Comparison of ENCODE assay signal across 9 cellular contexts in genomic region chr9:131762356-131762932, GRCh38. TPM values are rescaled to one million over a fixed set of nuclear protein-coding genes. Genes with fewer than 3 reads are reported as not detected.
DNase-seq lines count a peak whose midpoint lies in the region; ATAC-seq and TF ChIP-seq lines count a peak whose summit lies in the region.
"Had no signal": no experiment of that assay in that cellular context is flagged by ENCODE, and none has a peak within 500 bp of the region (broad histone marks: within the 10 kb centered on the region; RNA-seq: fewer than 3 reads in every experiment).

No MANE protein-coding gene starts in this region.

- no peak overlapping the region for H4K8ac ChIP-seq in IMR-90 (ENCODE audit: low read depth in 2 of 2, low read length in 2 of 2)

- H2AK9ac ChIP-seq in IMR-90 (replicated peaks; ENCODE audit: low read depth, low read length, poor library complexity) = peak overlapping the region; percentile 66

- no peak overlapping the region for H3K14ac ChIP-seq in IMR-90 (replicated peaks; ENCODE audit: low read depth, low read length)

- H3K79me1 ChIP-seq in IMR-90 (ENCODE audit: low read depth in 1 of 2, low read length in 2 of 2) = no peaks in the 10 kb centered on the region

- no peak overlapping the region for H3K4me3 Mint-ChIP-seq in activated T-helper 17 cell treated with anti-CD3 and anti-CD28 coated beads, Interleukin-2, amount 50 U/mL, for 72 hours
- H3K4me3 Mint-ChIP-seq: activated naive CD4-positive, alpha-beta T cell treated with anti-CD3 and anti-CD28 coated beads, Interleukin-2, amount 50 U/mL, for 24 hours had no signal

- no peak overlapping the region for H2BK15ac ChIP-seq in IMR-90 (ENCODE audit: low read depth, low read length)

- ATAC-seq in DND-41 (ENCODE audit: insufficient read depth, low read depth) (peak; percentile 97), IMR-90 (ENCODE audit: low read depth) (peak; percentile 98), GM18519 (IDR thresholded peaks at IDR 0.05; ENCODE audit: low FRiP score, unreplicated experiment) (no peak)
- ATAC-seq in activated T-helper 17 cell treated with anti-CD3 and anti-CD28 coated beads, Interleukin-2, amount 50 U/mL, for 72 hours (replicated peaks) = peak; percentile 82

- H3K27me3 Mint-ChIP-seq in activated T-helper 17 cell treated with anti-CD3 and anti-CD28 coated beads, Interleukin-2, amount 50 U/mL, for 72 hours = peaks cover 11% of the 10 kb centered on the region

- POLR2A ChIA-PET in IMR-90 (lab: Charles Lee; ENCODE audit: unreplicated experiment) (no interaction called here), RWPE1 (lab: Yijun Ruan, JAX; ENCODE audit: low non-redundant PET) (no interaction called here)

- H3K56ac ChIP-seq in IMR-90 (ENCODE audit: extremely low read depth, insufficient read depth, low read length) = no peak overlapping the region

- no peak overlapping the region for H3K4ac ChIP-seq in IMR-90 (ENCODE audit: low read depth, low read length)

- no peak overlapping the region for H4K91ac ChIP-seq in IMR-90 (ENCODE audit: insufficient read depth, low read depth, low read length)

- no TSS peak for BruUV-seq in IMR-90 (replicated peaks; lab: Mats Ljungman, UMichigan)

- H3K36me3 ChIP-seq in DND-41 (ENCODE audit: insufficient read depth, low read length) = no peaks in the 10 kb centered on the region
- H3K36me3 ChIP-seq in IMR-90 (ENCODE audit: control insufficient read depth, insufficient read depth, low read length) = no peaks in the 10 kb centered on the region
- no peaks in the 10 kb centered on the region for H3K36me3 ChIP-seq in testis (ENCODE audit: low read depth, missing control alignments)

- TF ChIP-seq POLR2A in IMR-90 (IDR thresholded peaks at IDR 0.05; ENCODE audit: low read depth, low read length) = 0 out of 2 replicates have a peak, but pooled peaks have one; percentile 37
- no peak for TF ChIP-seq POLR2A in testis (IDR thresholded peaks at IDR 0.05)

- 17% methylated on average over 7 of the region's 38 CpGs; no CpG with 5 or more reads in 1 of the 2 experiments for WGBS in IMR-90 (ENCODE audit: extremely low coverage in 2 of 2, insufficient read length in 1 of 2), 2 experiments
- 6 to 8% methylated on average over 13 to 35 of the region's 38 CpGs for WGBS in testis, 2 donors

- no peak overlapping the region for H4K5ac ChIP-seq in IMR-90 (ENCODE audit: low read depth, low read length)

- H3K4me1 Mint-ChIP-seq in activated T-helper 17 cell treated with anti-CD3 and anti-CD28 coated beads, Interleukin-2, amount 50 U/mL, for 72 hours = peaks cover 8% of the 10 kb centered on the region

- H3K9me3 Mint-ChIP-seq in activated T-helper 17 cell treated with anti-CD3 and anti-CD28 coated beads, Interleukin-2, amount 50 U/mL, for 72 hours = no peaks in the 10 kb centered on the region
- H3K9me3 Mint-ChIP-seq: activated naive CD4-positive, alpha-beta T cell treated with anti-CD3 and anti-CD28 coated beads, Interleukin-2, amount 50 U/mL, for 24 hours had no signal

- H3K9ac ChIP-seq in DND-41 (ENCODE audit: low read depth, low read length) (no peak overlapping the region), IMR-90 (ENCODE audit: low read depth, low read length) (no peak overlapping the region)

- H3K27ac ChIP-seq in DND-41 (ENCODE audit: low read length) = no peak overlapping the region
- no peak overlapping the region for H3K27ac ChIP-seq in IMR-90 (ENCODE audit: insufficient read depth, low read length)
- H3K27ac ChIP-seq in RWPE1 = no peak overlapping the region
- H3K27ac ChIP-seq in testis = no peak overlapping the region

- H2AK5ac ChIP-seq in IMR-90 (ENCODE audit: low read depth, low read length) = no peak overlapping the region

- H3K4me2 ChIP-seq in DND-41 (ENCODE audit: insufficient read depth, low read length) (peak overlapping the region; percentile 36; the same call in 1 of the 2 replicates), IMR-90 (ENCODE audit: low read depth, low read length) (peak overlapping the region; percentile 53; the same call in 1 of the 2 replicates)

- dilution Hi-C loops in IMR-90 (cut with HindIII; ENCODE audit: low sequenced_read_pairs, unreplicated experiment) = no loop called here

- H3K9me1 ChIP-seq in IMR-90 (ENCODE audit: insufficient read depth, low read length) = no peaks in the 10 kb centered on the region

- H3K27me3 ChIP-seq in DND-41 (ENCODE audit: insufficient read depth, low read length, poor library complexity) (peaks cover 3% of the 10 kb centered on the region), IMR-90 (ENCODE audit: control insufficient read depth, insufficient read depth, low read length) (peaks cover 37% of the 10 kb centered on the region), testis (no peaks in the 10 kb centered on the region)

- TF ChIP-seq RAD21 in IMR-90 (IDR thresholded peaks at IDR 0.05; ENCODE audit: low read length) = peak; percentile 94

- intact Hi-C loops in IMR-90 (cut with micrococcal nuclease) (loop anchor here (1.0 to 2.0 kb wide), 3 partner anchors 400 to 490 kb away; partner anchors contain the start of gene NTNG2), testis (cut with DNase I; ENCODE audit: low total_unique reads) (no loop called here)

- H3K9me3 ChIP-seq in DND-41 (ENCODE audit: insufficient read depth, low read length, severe bottlenecking) (no peaks in the 10 kb centered on the region), IMR-90 (ENCODE audit: control insufficient read depth, insufficient read depth, low read length) (no peaks in the 10 kb centered on the region), testis (no peaks in the 10 kb centered on the region)

- no peaks in the 10 kb centered on the region for H3K79me2 ChIP-seq in DND-41 (ENCODE audit: insufficient read depth, low read length)

- H2BK120ac ChIP-seq in IMR-90 (ENCODE audit: low read depth, low read length) = no peak overlapping the region

- no peak overlapping the region for H3K23ac ChIP-seq in IMR-90 (ENCODE audit: low read depth, low read length)

- TF ChIP-seq CTCF in DND-41 (IDR thresholded peaks at IDR 0.05; ENCODE audit: borderline replicate concordance, extremely low read depth, low read length, poor library complexity, severe bottlenecking) = peak; percentile 77
- peak; percentile 90 for TF ChIP-seq CTCF in IMR-90 (conservative IDR thresholded peaks at IDR 0.05; ENCODE audit: low read depth, low read length)
- peak; percentile 99 for TF ChIP-seq CTCF in RWPE1 (conservative IDR thresholded peaks at IDR 0.05; ENCODE audit: low read depth)
- peak; percentile 61 for TF ChIP-seq CTCF in foreskin fibroblast (IDR thresholded peaks at IDR 0.05; ENCODE audit: low read depth, low read length)
- peak; percentile 91 to 96 (median 94) for TF ChIP-seq CTCF in testis (IDR thresholded peaks at IDR 0.05)

- H4K20me1 ChIP-seq in DND-41 (ENCODE audit: insufficient read depth, low read length) (no peaks in the 10 kb centered on the region), IMR-90 (ENCODE audit: insufficient read depth, low read length) (peaks cover 3% of the 10 kb centered on the region; the same call in 1 of the 2 replicates)

- no peaks in the 10 kb centered on the region for H3K36me3 Mint-ChIP-seq in activated T-helper 17 cell treated with anti-CD3 and anti-CD28 coated beads, Interleukin-2, amount 50 U/mL, for 72 hours (ENCODE audit: low read depth)
- H3K36me3 Mint-ChIP-seq: activated naive CD4-positive, alpha-beta T cell treated with anti-CD3 and anti-CD28 coated beads, Interleukin-2, amount 50 U/mL, for 24 hours had no signal

- H2BK20ac ChIP-seq in IMR-90 (ENCODE audit: low read depth, low read length) = no peak overlapping the region

- no peak overlapping the region for H3K18ac ChIP-seq in IMR-90 (ENCODE audit: low read depth, low read length)

- no peak overlapping the region for H2BK5ac ChIP-seq in IMR-90 (ENCODE audit: low read depth, low read length, poor library complexity, severe bottlenecking)

- in situ Hi-C loops in IMR-90 (cut with MboI; ENCODE audit: low sequenced_read_pairs) = loop anchor here (5.0 to 10.0 kb wide), 2 partner anchors 402 to 490 kb away; partner anchors contain the start of gene NTNG2

- H2AFZ ChIP-seq in DND-41 (ENCODE audit: low read depth, low read length) (no peak overlapping the region), IMR-90 (replicated peaks; ENCODE audit: low read length, poor library complexity) (peak overlapping the region; percentile 77)

- DNase-seq in DND-41 (peak; percentile 65), IMR-90 (peak; percentile 29), RWPE1 (ENCODE audit: low spot score) (peak; percentile 92), foreskin fibroblast (peak; percentile 28 to 81), nucleus accumbens (lab: John Stamatoyannopoulos, UW) (peak in 43 of 56 donors; percentile 15 to 82 (median 46)), testis (peak; percentile 88)

- no peak overlapping the region for H3K27ac Mint-ChIP-seq in activated T-helper 17 cell treated with anti-CD3 and anti-CD28 coated beads, Interleukin-2, amount 50 U/mL, for 72 hours
- H3K27ac Mint-ChIP-seq: activated naive CD4-positive, alpha-beta T cell treated with anti-CD3 and anti-CD28 coated beads, Interleukin-2, amount 50 U/mL, for 24 hours had no signal

- H3K4me3 ChIP-seq in DND-41 (ENCODE audit: low read depth in 1 of 2, low read length in 2 of 2) (no peak overlapping the region), IMR-90 (ENCODE audit: insufficient read depth, low read depth, low read length) (no peak overlapping the region), foreskin fibroblast (ENCODE audit: low read depth in 1 of 2, low read length in 2 of 2) (no peak overlapping the region), testis (no peak overlapping the region)

- CTCF ChIA-PET in IMR-90 (lab: Yijun Ruan, JAX) = interaction anchor here (0.6 to 1.3 kb wide), 9 partner anchors 10 to 497 kb away, joined by 3 to 7 read pairs (median 3); no protein-coding TSS in a partner anchor
- CTCF ChIA-PET in RWPE1 (lab: Yijun Ruan, JAX) = interaction anchor here (0.6 to 2.1 kb wide), 18 partner anchors 13 to 610 kb away, joined by 3 to 19 read pairs (median 4); no protein-coding TSS in a partner anchor

- H3K4me1 ChIP-seq in DND-41 (ENCODE audit: insufficient read depth, low read length) (peaks cover 4% of the 10 kb centered on the region; the same call in 1 of the 2 replicates), IMR-90 (ENCODE audit: control insufficient read depth, insufficient read depth, low read length) (peaks cover 2% of the 10 kb centered on the region; the same call in 1 of the 2 replicates), testis (no peaks in the 10 kb centered on the region)

TF ChIP-seq in IMR-90, 13 proteins besides CTCF, POLR2A, EP300 and RAD21:
- TF ChIP-seq SMC3 (IDR thresholded peaks at IDR 0.05; ENCODE audit: low read depth, low read length) (peak; percentile 91), MAZ (IDR thresholded peaks at IDR 0.05; ENCODE audit: borderline replicate concordance, low read depth, low read length) (peak; percentile 25; the same call in 1 of the 2 replicates), CEBPB (IDR thresholded peaks at IDR 0.05; ENCODE audit: low read depth, low read length) (no peak)

RNA-seq across cellular contexts. Expression of gene RAPGEF1, which starts 22.6 kb away (rescaled TPM):
- total RNA-seq in IMR-90 (2012; rRNA removed) (13.1 and 13.3 TPM in 2 replicates), testis (10 to 100 TPM; 55.8 to 56.9 TPM)
- polyA plus RNA-seq in IMR-90 (2012; rRNA removed) (22.3 and 23.0 TPM in 2 replicates), testis (ENCODE audit: insufficient read depth, low read depth, low replicate concordance) (36.1 TPM)
- polyA plus RNA-seq in IMR-90 (2012; cell fraction: cytosol; rRNA removed) = 14.6 and 21.5 TPM in 2 replicates
- polyA plus RNA-seq in IMR-90 (2012; cell fraction: nucleus; rRNA removed; ENCODE audit: low replicate concordance) = 30.5 and 31.7 TPM in 2 replicates
- total RNA-seq in activated T-helper 17 cell treated with anti-CD3 and anti-CD28 coated beads, Interleukin-2, amount 50 U/mL, for 72 hours = 100 to 1,000 TPM; 147 to 167 TPM

Comparison
In these comparisons a context has a peak if more than half of its experiments do, and no peak if none do; other contexts are left out.
1. DNase-seq: peak in every context shown above with its lines; median percentile 92 in RWPE1; 88 in testis; 65 in DND-41; 54 in foreskin fibroblast; 46 in nucleus accumbens; 29 in IMR-90.